2 cellular contexts compared by ENCODE assay signal in the genomic region with DNA sequence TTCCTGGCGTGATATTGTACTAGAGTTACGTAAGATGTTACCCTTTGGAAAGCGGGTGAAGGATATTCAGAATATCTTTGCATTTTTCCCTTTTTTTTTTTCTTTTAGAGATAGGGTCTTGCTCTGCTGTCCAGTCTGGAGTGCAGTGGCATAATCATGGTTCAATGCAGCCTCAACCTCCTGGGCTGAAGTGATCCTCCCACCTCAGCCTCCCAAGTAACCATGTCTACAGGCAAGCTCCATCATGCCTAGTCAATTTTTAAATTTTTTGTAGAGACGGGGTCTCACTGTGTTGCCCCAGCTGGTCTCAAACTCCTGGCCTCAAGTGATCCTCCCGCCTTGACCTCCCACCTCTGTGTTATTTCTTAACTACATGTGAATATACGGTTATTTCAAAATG.
TF ChIP-seq lines count a peak whose summit lies in the region.

No MANE protein-coding gene starts in this region.

TF ChIP-seq in HepG2, 621 proteins besides CTCF, POLR2A, EP300 and RAD21:
- TF ChIP-seq ZNF616 (CRISPR knock-in tag; IDR thresholded peaks at IDR 0.05; ENCODE audit: low read depth): no peak
- TF ChIP-seq ZNF121 (CRISPR knock-in tag; IDR thresholded peaks at IDR 0.05): peak; percentile 53; the same call in 1 of the 2 replicates

TF ChIP-seq in H1, 55 proteins besides CTCF, POLR2A, EP300 and RAD21:
- 0 out of 2 replicates have a peak, but pooled peaks have one; percentile 65 for TF ChIP-seq KDM1A (IDR thresholded peaks at IDR 0.05; ENCODE audit: borderline replicate concordance, low read length)
- TF ChIP-seq TBP (IDR thresholded peaks at IDR 0.05; ENCODE audit: low read depth, low read length): no peak
